ENCODE assay signal across 8 cellular contexts in genomic region chr1:152001631-152002584, GRCh38. TPM values are rescaled to one million over a fixed set of nuclear protein-coding genes. Genes with fewer than 3 reads are reported as not detected.
A peak's percentile ranks its signal among the peaks of the same experiment; 100 is the strongest.
DNase-seq lines count a peak whose midpoint lies in the region; ATAC-seq and TF ChIP-seq lines count a peak whose summit lies in the region.

No MANE protein-coding gene starts in this region.

- DNase-seq in DMS53 treated with DMSO at 0.1 percent for 48 hours (lab: John Stamatoyannopoulos, UW; ENCODE audit: unreplicated experiment): peak; percentile 56
- peak; percentile 84 for DNase-seq in LoVo (ENCODE audit: low spot score)
- peak; percentile 85 to 89 for DNase-seq in SHP77 (lab: John Stamatoyannopoulos, UW)
- peak; percentile 60 for DNase-seq in activated T-helper 2 cell treated with anti-CD3 and anti-CD28 coated beads, Interferon-gamma antibody, Interleukin-2, Interleukin-4, amounts not matched to agents 10 μg/mL and 5 μg/mL and 100 μg/mL, durations not matched to agents 14 hours and 24 hours and 36 hours (ENCODE audit: low spot score)
- peak; percentile 97 to 98 for DNase-seq in foreskin fibroblast
- peak; percentile 94 for DNase-seq in omental fat pad (ENCODE audit: low spot score)
- peak; percentile 94 to 95 for DNase-seq in suprapubic skin (ENCODE audit: low spot score in 2 of 2)

- peaks cover 23% of the 10 kb centered on the region for H3K4me1 ChIP-seq in suprapubic skin

- WGBS in suprapubic skin: 55% methylated on average over 4 of the region's 4 CpGs

- H3K27ac Mint-ChIP-seq in activated T-helper 2 cell treated with anti-CD3 and anti-CD28 coated beads, Interferon-gamma antibody, Interleukin-2, Interleukin-4, amounts not matched to agents 10 μg/mL and 5 μg/mL and 100 μg/mL, durations not matched to agents 14 hours and 24 hours and 36 hours: no peak overlapping the region

- peaks cover 30% of the 10 kb centered on the region for H3K27me3 Mint-ChIP-seq in activated T-helper 2 cell treated with anti-CD3 and anti-CD28 coated beads, Interferon-gamma antibody, Interleukin-2, Interleukin-4, amounts not matched to agents 10 μg/mL and 5 μg/mL and 100 μg/mL, durations not matched to agents 14 hours and 24 hours and 36 hours (ENCODE audit: low read depth)

- H3K36me3 Mint-ChIP-seq in activated T-helper 2 cell treated with anti-CD3 and anti-CD28 coated beads, Interferon-gamma antibody, Interleukin-2, Interleukin-4, amounts not matched to agents 10 μg/mL and 5 μg/mL and 100 μg/mL, durations not matched to agents 14 hours and 24 hours and 36 hours (ENCODE audit: low read depth): no peaks in the 10 kb centered on the region

- peak overlapping the region; percentile 70 for H3K27ac ChIP-seq in suprapubic skin

- TF ChIP-seq CTCF in foreskin fibroblast (IDR thresholded peaks at IDR 0.05; ENCODE audit: low read depth, low read length) (peak; percentile 96), omental fat pad (IDR thresholded peaks at IDR 0.05) (peak in 2 of 3 donors; percentile 87 to 88), suprapubic skin (IDR thresholded peaks at IDR 0.05) (peak; percentile 84 to 87)

- H3K27me3 ChIP-seq in suprapubic skin: no peaks in the 10 kb centered on the region

- H3K4me1 Mint-ChIP-seq in activated T-helper 2 cell treated with anti-CD3 and anti-CD28 coated beads, Interferon-gamma antibody, Interleukin-2, Interleukin-4, amounts not matched to agents 10 μg/mL and 5 μg/mL and 100 μg/mL, durations not matched to agents 14 hours and 24 hours and 36 hours (ENCODE audit: low read depth): peaks cover 17% of the 10 kb centered on the region

- ATAC-seq in omental fat pad (ENCODE audit: low FRiP score) (peak; percentile 96), GM18867 (IDR thresholded peaks at IDR 0.05; ENCODE audit: unreplicated experiment) (no peak)

- H3K9me3 Mint-ChIP-seq in activated T-helper 2 cell treated with anti-CD3 and anti-CD28 coated beads, Interferon-gamma antibody, Interleukin-2, Interleukin-4, amounts not matched to agents 10 μg/mL and 5 μg/mL and 100 μg/mL, durations not matched to agents 14 hours and 24 hours and 36 hours: no peaks in the 10 kb centered on the region

- H3K4me3 ChIP-seq in foreskin fibroblast (ENCODE audit: low read depth in 1 of 2, low read length in 2 of 2): no peak overlapping the region
- no peak overlapping the region for H3K4me3 ChIP-seq in suprapubic skin

- no peaks in the 10 kb centered on the region for H3K36me3 ChIP-seq in suprapubic skin

- no peak overlapping the region for H3K4me3 Mint-ChIP-seq in activated T-helper 2 cell treated with anti-CD3 and anti-CD28 coated beads, Interferon-gamma antibody, Interleukin-2, Interleukin-4, amounts not matched to agents 10 μg/mL and 5 μg/mL and 100 μg/mL, durations not matched to agents 14 hours and 24 hours and 36 hours (ENCODE audit: low read depth)

- TF ChIP-seq POLR2A in suprapubic skin (IDR thresholded peaks at IDR 0.05): no peak

- no peak for TF ChIP-seq EP300 in suprapubic skin (IDR thresholded peaks at IDR 0.05)

- H3K9me3 ChIP-seq in suprapubic skin: no peaks in the 10 kb centered on the region

- intact Hi-C loops in activated T-helper 2 cell treated with anti-CD3 and anti-CD28 coated beads, Interferon-gamma antibody, Interleukin-2, Interleukin-4, amounts not matched to agents 10 μg/mL and 5 μg/mL and 100 μg/mL, durations not matched to agents 14 hours and 24 hours and 36 hours (cut with micrococcal nuclease): loop anchor here (1.0 kb wide), 1 partner anchor 34 kb away; no protein-coding TSS in a partner anchor

RNA-seq across cellular contexts. Expression of gene S100A10, which starts 8.2 kb away (rescaled TPM):
- 145 and 160 TPM in 2 replicates for total RNA-seq in activated T-helper 2 cell treated with anti-CD3 and anti-CD28 coated beads, Interferon-gamma antibody, Interleukin-2, Interleukin-4, amounts not matched to agents 10 μg/mL and 5 μg/mL and 100 μg/mL, durations not matched to agents 14 hours and 24 hours and 36 hours
- total RNA-seq in omental fat pad (100 to 1,000 TPM; 127 to 351 (median 161) TPM), suprapubic skin (100 to 1,000 TPM; 109 to 247 (median 171) TPM)

RNA-seq across cellular contexts. Expression of gene S100A11, which starts 34.9 kb away (rescaled TPM):
- 277 and 295 TPM in 2 replicates for total RNA-seq in activated T-helper 2 cell treated with anti-CD3 and anti-CD28 coated beads, Interferon-gamma antibody, Interleukin-2, Interleukin-4, amounts not matched to agents 10 μg/mL and 5 μg/mL and 100 μg/mL, durations not matched to agents 14 hours and 24 hours and 36 hours
- 100 to 1,000 TPM; 211 to 389 (median 295) TPM for total RNA-seq in omental fat pad
- 100 to 1,000 TPM; 431 to 722 (median 606) TPM for total RNA-seq in suprapubic skin
